Comparison of ENCODE assay signal across 8 cellular contexts in the genomic region with DNA sequence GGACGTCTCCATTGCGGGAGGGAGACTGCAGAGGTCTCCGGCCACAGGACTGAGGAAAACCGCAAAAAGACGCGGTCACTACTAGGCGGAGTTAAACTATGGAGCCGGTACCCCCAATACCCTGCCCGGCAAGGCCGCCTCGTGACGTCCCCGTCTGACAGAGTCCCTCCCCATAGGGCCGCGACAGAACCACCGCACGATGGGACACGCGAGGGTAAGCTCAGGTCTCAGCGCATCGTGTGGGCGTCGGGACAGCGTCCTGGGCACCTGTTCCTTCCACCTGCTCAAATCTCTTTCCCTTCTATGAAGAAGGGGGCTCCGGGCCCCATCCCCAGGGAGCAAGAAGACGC. TPM values are rescaled to one million over a fixed set of nuclear protein-coding genes. Genes with fewer than 3 reads are reported as not detected.
A peak's percentile ranks its signal among the peaks of the same experiment; 100 is the strongest.
DNase-seq lines count a peak whose midpoint lies in the region; ATAC-seq, FAIRE-seq and TF ChIP-seq lines count a peak whose summit lies in the region.

No MANE protein-coding gene starts in this region.

- H3K4me2 ChIP-seq in SK-N-SH: peak overlapping the region; percentile 85

- no peaks in the 10 kb centered on the region for H4K20me1 ChIP-seq in SK-N-SH (ENCODE audit: insufficient read depth)

- ATAC-seq in GM18907 (IDR thresholded peaks at IDR 0.05; ENCODE audit: unreplicated experiment): peak; percentile 30
- ATAC-seq in HG03196 (IDR thresholded peaks at IDR 0.05; ENCODE audit: unreplicated experiment): peak; percentile 23

- H3K27ac ChIP-seq in SK-N-SH (ENCODE audit: low read depth in 2 of 2, low read length in 1 of 2) (peak overlapping the region; percentile 96 to 97), iPS-18a (ENCODE audit: low read length) (peak overlapping the region; percentile 96), small intestine (ENCODE audit: low read depth in 1 of 2, low read length in 1 of 2) (peak overlapping the region; percentile 99 to 100)

- no peak for TF ChIP-seq RAD21 in SK-N-SH (IDR thresholded peaks at IDR 0.05; ENCODE audit: low read length)

- H3K4me1 ChIP-seq in SK-N-SH (ENCODE audit: control insufficient read depth in 1 of 2, insufficient read depth in 2 of 2, low read depth in 1 of 2, low read length in 1 of 2) (no peaks in the 10 kb centered on the region; a peak in 1 of 4 replicates), iPS-18a (ENCODE audit: control insufficient read depth, low read depth, low read length) (no peaks in the 10 kb centered on the region), small intestine (ENCODE audit: control insufficient read depth in 2 of 2, insufficient read depth in 1 of 2, low read depth in 1 of 2, low read length in 1 of 2) (peaks cover 0 to 3% of the 10 kb centered on the region in 2 donors)

- H3K4me3 ChIP-seq in SK-N-SH (ENCODE audit: low read depth in 2 of 2, low read length in 1 of 2) (peak overlapping the region; percentile 56 to 76), astrocyte of the cerebellum (ENCODE audit: low read depth, low read length) (peak overlapping the region; percentile 73), iPS-18a (ENCODE audit: low read length) (peak overlapping the region; percentile 96), small intestine (ENCODE audit: low read depth in 1 of 2, low read length in 2 of 2) (peak overlapping the region; percentile 37 to 69)

- H3K9ac ChIP-seq in SK-N-SH: peak overlapping the region; percentile 99
- peak overlapping the region; percentile 98 for H3K9ac ChIP-seq in iPS-18a (ENCODE audit: low read length)

- peaks cover 32% of the 10 kb centered on the region for H3K79me2 ChIP-seq in SK-N-SH (ENCODE audit: insufficient read depth)

- H3K27me3 ChIP-seq in SK-N-SH (ENCODE audit: insufficient read depth): no peaks in the 10 kb centered on the region
- H3K27me3 ChIP-seq in iPS-18a (ENCODE audit: control insufficient read depth, insufficient read depth, low read length): no peaks in the 10 kb centered on the region
- H3K27me3 ChIP-seq in small intestine (ENCODE audit: control insufficient read depth in 2 of 2, insufficient read depth in 2 of 2, low read length in 2 of 2): no peaks in the 10 kb centered on the region

- H3K36me3 ChIP-seq in SK-N-SH (replicated peaks in 1 of 2; ENCODE audit: control insufficient read depth in 1 of 2, insufficient read depth in 2 of 2, low read length in 1 of 2) (no peaks in the 10 kb centered on the region), iPS-18a (ENCODE audit: control insufficient read depth, low read depth, low read length) (peaks cover 2% of the 10 kb centered on the region), small intestine (ENCODE audit: control insufficient read depth in 2 of 2, insufficient read depth in 2 of 2, low read length in 2 of 2) (no peaks in the 10 kb centered on the region)

- peaks cover 5% of the 10 kb centered on the region for H3F3A ChIP-seq in SK-N-SH (replicated peaks; ENCODE audit: insufficient read depth)

- in situ Hi-C loops in astrocyte of the cerebellum (cut with HindIII; ENCODE audit: low sequenced_read_pairs): no loop called here

- POLR2A ChIA-PET in SK-N-SH (lab: Yijun Ruan, JAX): interaction anchor here (0.5 to 0.7 kb wide), 3 partner anchors 77 to 657 kb away, joined by 3 to 4 read pairs (median 3); a partner anchor contains a TSS

- H3K9me3 ChIP-seq in SK-N-SH (no peaks in the 10 kb centered on the region), iPS-18a (ENCODE audit: control insufficient read depth, low read depth, low read length) (no peaks in the 10 kb centered on the region), small intestine (ENCODE audit: control insufficient read depth, low read depth) (no peaks in the 10 kb centered on the region)

- TF ChIP-seq CTCF in SK-N-SH (IDR thresholded peaks at IDR 0.05) (no peak), astrocyte of the cerebellum (IDR thresholded peaks at IDR 0.05; ENCODE audit: low read depth, low read length, missing control alignments) (no peak)

- no peak for TF ChIP-seq EP300 in SK-N-SH (IDR thresholded peaks at IDR 0.05; ENCODE audit: borderline replicate concordance in 1 of 2, low read depth in 1 of 2, low read length in 1 of 2)

- no peaks in the 10 kb centered on the region for H3K9me2 ChIP-seq in SK-N-SH

- DNase-seq in Ammon's horn (ENCODE audit: low spot score) (peak; percentile 79), SK-N-SH (peak; percentile 71), astrocyte of the cerebellum (ENCODE audit: low read depth) (no peak), small intestine (no peak), urothelium cell line (ENCODE audit: low spot score) (no peak)

- FAIRE-seq in small intestine (lab: Jason Lieb, UNC): no peak
- no peak for FAIRE-seq in urothelium cell line (lab: Jason Lieb, UNC)

- H2AFZ ChIP-seq in SK-N-SH (ENCODE audit: low read depth): peak overlapping the region; percentile 93

- 1% methylated on average over 25 of the region's 26 CpGs for WGBS in SK-N-SH (ENCODE audit: low lambda C conversion rate)
- 0 to 1% (median 1%) methylated on average over 26 of the region's 26 CpGs for WGBS in small intestine, 3 donors

- CTCF ChIA-PET in SK-N-SH (lab: Yijun Ruan, JAX): no interaction called here

TF ChIP-seq in SK-N-SH, 30 proteins besides CTCF, POLR2A, EP300 and RAD21:
- TF ChIP-seq, protein P1, sequence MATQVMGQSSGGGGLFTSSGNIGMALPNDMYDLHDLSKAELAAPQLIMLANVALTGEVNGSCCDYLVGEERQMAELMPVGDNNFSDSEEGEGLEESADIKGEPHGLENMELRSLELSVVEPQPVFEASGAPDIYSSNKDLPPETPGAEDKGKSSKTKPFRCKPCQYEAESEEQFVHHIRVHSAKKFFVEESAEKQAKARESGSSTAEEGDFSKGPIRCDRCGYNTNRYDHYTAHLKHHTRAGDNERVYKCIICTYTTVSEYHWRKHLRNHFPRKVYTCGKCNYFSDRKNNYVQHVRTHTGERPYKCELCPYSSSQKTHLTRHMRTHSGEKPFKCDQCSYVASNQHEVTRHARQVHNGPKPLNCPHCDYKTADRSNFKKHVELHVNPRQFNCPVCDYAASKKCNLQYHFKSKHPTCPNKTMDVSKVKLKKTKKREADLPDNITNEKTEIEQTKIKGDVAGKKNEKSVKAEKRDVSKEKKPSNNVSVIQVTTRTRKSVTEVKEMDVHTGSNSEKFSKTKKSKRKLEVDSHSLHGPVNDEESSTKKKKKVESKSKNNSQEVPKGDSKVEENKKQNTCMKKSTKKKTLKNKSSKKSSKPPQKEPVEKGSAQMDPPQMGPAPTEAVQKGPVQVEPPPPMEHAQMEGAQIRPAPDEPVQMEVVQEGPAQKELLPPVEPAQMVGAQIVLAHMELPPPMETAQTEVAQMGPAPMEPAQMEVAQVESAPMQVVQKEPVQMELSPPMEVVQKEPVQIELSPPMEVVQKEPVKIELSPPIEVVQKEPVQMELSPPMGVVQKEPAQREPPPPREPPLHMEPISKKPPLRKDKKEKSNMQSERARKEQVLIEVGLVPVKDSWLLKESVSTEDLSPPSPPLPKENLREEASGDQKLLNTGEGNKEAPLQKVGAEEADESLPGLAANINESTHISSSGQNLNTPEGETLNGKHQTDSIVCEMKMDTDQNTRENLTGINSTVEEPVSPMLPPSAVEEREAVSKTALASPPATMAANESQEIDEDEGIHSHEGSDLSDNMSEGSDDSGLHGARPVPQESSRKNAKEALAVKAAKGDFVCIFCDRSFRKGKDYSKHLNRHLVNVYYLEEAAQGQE (IDR thresholded peaks at IDR 0.05; ENCODE audit: low read depth, low read length): 0 out of 2 replicates have a peak, but pooled peaks have one; percentile 3
- no peak for TF ChIP-seq NFIC (IDR thresholded peaks at IDR 0.05; ENCODE audit: borderline replicate concordance)

RNA-seq across cellular contexts. Expression of a gene that starts 35.2 kb away (rescaled TPM):
- polyA plus RNA-seq in SK-N-SH (2012; rRNA removed) (4.1 TPM in 2 replicates), small intestine (under 1 TPM in 2 of 3 donors, not detected in 1; 0.63 to 0.81 TPM)
- 2.9 and 3.8 TPM in 2 replicates for polyA plus RNA-seq in SK-N-SH (2012; cell fraction: cytosol; rRNA removed)
- polyA plus RNA-seq in SK-N-SH (2012; cell fraction: nucleus; rRNA removed): 3.4 and 4.8 TPM in 2 replicates

Comparison
In these comparisons a context has a peak if more than half of its experiments do, and no peak if none do; other contexts are left out.
1. DNase-seq: peak in Ammon's horn (single experiment) and SK-N-SH (single experiment); none in astrocyte of the cerebellum (single experiment), small intestine (single experiment) and urothelium cell line (single experiment).
2. Peak in every context shown above with its lines, with median percentiles within 50 percentile points of each other: H3K27ac ChIP-seq and H3K4me3 ChIP-seq.